ENCODE assay signal across 23 cellular contexts in genomic region chr7:110514973-110515372, GRCh38.
DNase-seq lines count a peak whose midpoint lies in the region; ATAC-seq, FAIRE-seq and TF ChIP-seq lines count a peak whose summit lies in the region.
"Had no signal": no experiment of that assay in that cellular context is flagged by ENCODE, and none has a peak within 500 bp of the region (broad histone marks: within the 10 kb centered on the region; RNA-seq: fewer than 3 reads in every experiment).

No MANE protein-coding gene starts in this region.

- H3K27ac ChIP-seq in right cardiac atrium (ENCODE audit: low read length) (no peak overlapping the region), heart right ventricle (no peak overlapping the region), neuronal stem cell (replicated peaks; ENCODE audit: low read length) (no peak overlapping the region)

- DNase-seq in right cardiac atrium (peak in 2 of 3 donors; percentile 41 to 65), heart right ventricle (no peak), NCI-H2171 (lab: John Stamatoyannopoulos, UW) (peak; percentile 44), bronchial epithelial cell (ENCODE audit: low read depth) (no peak), neuronal stem cell (ENCODE audit: low spot score) (no peak), DMS79 (lab: John Stamatoyannopoulos, UW) (no peak)
- DNase-seq: ACHN; BE2C; C1 segment of cervical spinal cord; CD4-positive, CD25-positive, alpha-beta regulatory T cell; CD8-positive, alpha-beta memory T cell; COR-L47; DMS153; DMS79 treated with DMSO at 0.1 percent for 48 hours; EL; HCEC 1CT; KBM-7 had no signal

- no peak overlapping the region for H3K14ac ChIP-seq in neuronal stem cell (ENCODE audit: low read length)

- no peak overlapping the region for H3K9ac ChIP-seq in neuronal stem cell (ENCODE audit: low read depth, low read length, poor library complexity)

- H2AFZ ChIP-seq in neuronal stem cell (ENCODE audit: low read length): peak overlapping the region; percentile 13
- H2AFZ ChIP-seq: GM23338 had no signal

- no peak overlapping the region for H3K18ac ChIP-seq in neuronal stem cell (ENCODE audit: low read length)

- no peak overlapping the region for H4K91ac ChIP-seq in neuronal stem cell (ENCODE audit: low read depth, low read length, poor library complexity)

- ATAC-seq in right cardiac atrium (peak in 1 of 2 donors; percentile 84), heart right ventricle (no peak), HG02588 (IDR thresholded peaks at IDR 0.05; ENCODE audit: unreplicated experiment) (no peak), GM18868 (IDR thresholded peaks at IDR 0.05; ENCODE audit: unreplicated experiment) (no peak)
- ATAC-seq: GM12878, GM23338, HepG2 had no signal

- no peak overlapping the region for H3K4ac ChIP-seq in neuronal stem cell (ENCODE audit: low read length)

- no peak overlapping the region for H2BK15ac ChIP-seq in neuronal stem cell (ENCODE audit: low read length)

- H3K23ac ChIP-seq in neuronal stem cell (ENCODE audit: low read depth, low read length, poor library complexity): no peak overlapping the region

- no peak overlapping the region for H2AK5ac ChIP-seq in neuronal stem cell (ENCODE audit: low read depth, low read length)

- intact Hi-C loops in right cardiac atrium (cut with DNase I): no loop called here
- intact Hi-C loops in heart right ventricle (cut with DNase I): no loop called here

- no peak overlapping the region for H3K4me2 ChIP-seq in neuronal stem cell (ENCODE audit: insufficient read depth, low read length, poor library complexity, severe bottlenecking)
- H3K4me2 ChIP-seq: GM23338 had no signal

- H2BK5ac ChIP-seq in neuronal stem cell (ENCODE audit: low read length): no peak overlapping the region

- H3K79me1 ChIP-seq in neuronal stem cell (ENCODE audit: low read depth, low read length): no peaks in the 10 kb centered on the region

- FAIRE-seq in bronchial epithelial cell (lab: Jason Lieb, UNC): peak; percentile 18
- FAIRE-seq: A204.1, GM12878, HepG2 had no signal

- H2BK12ac ChIP-seq in neuronal stem cell (ENCODE audit: low read length): no peak overlapping the region

- no peak overlapping the region for H3K4me3 ChIP-seq in right cardiac atrium (ENCODE audit: low read length)
- H3K4me3 ChIP-seq in heart right ventricle: no peak overlapping the region
- no peak overlapping the region for H3K4me3 ChIP-seq in bronchial epithelial cell (ENCODE audit: low read depth, low read length)
- no peak overlapping the region for H3K4me3 ChIP-seq in neuronal stem cell (ENCODE audit: low read length in 2 of 2)
- H3K4me3 ChIP-seq: GM12878, GM23338 had no signal

- H3K36me3 ChIP-seq in heart right ventricle: no peaks in the 10 kb centered on the region
- H3K36me3 ChIP-seq in bronchial epithelial cell (ENCODE audit: control insufficient read depth, insufficient read depth, low read length): no peaks in the 10 kb centered on the region
- H3K36me3 ChIP-seq in neuronal stem cell (replicated peaks in 1 of 2; ENCODE audit: control insufficient read depth in 2 of 2, insufficient read depth in 2 of 2, low read length in 2 of 2): no peaks in the 10 kb centered on the region
- H3K36me3 ChIP-seq: BE2C had no signal

- H2BK120ac ChIP-seq in neuronal stem cell (ENCODE audit: low read depth, low read length): no peak overlapping the region

- H3K4me1 ChIP-seq in right cardiac atrium (ENCODE audit: control insufficient read depth, insufficient read depth, low read length) (no peaks in the 10 kb centered on the region), heart right ventricle (no peaks in the 10 kb centered on the region), neuronal stem cell (ENCODE audit: control insufficient read depth in 2 of 2, insufficient read depth in 1 of 2, low read depth in 1 of 2, low read length in 2 of 2) (peaks cover 0 to 3% of the 10 kb centered on the region in 2 donors)

- WGBS in right cardiac atrium: 11% methylated on average over 3 of the region's 3 CpGs
- WGBS in heart right ventricle, 2 donors: 18 to 31% methylated on average over 3 of the region's 3 CpGs
- WGBS in neuronal stem cell (ENCODE audit: extremely low coverage in 2 of 2, insufficient read length in 2 of 2, insufficient replicate concordance in 1 of 2), 2 donors: no CpG with 5 or more reads among the region's 3 CpGs

- no peaks in the 10 kb centered on the region for H3K9me3 ChIP-seq in right cardiac atrium (ENCODE audit: control insufficient read depth, low read length)
- peaks cover 0 to 3% (median 0%) of the 10 kb centered on the region in 11 donors for H3K9me3 ChIP-seq in heart right ventricle
- peaks cover 5 to 15% of the 10 kb centered on the region in 2 donors for H3K9me3 ChIP-seq in neuronal stem cell (replicated peaks in 1 of 2; ENCODE audit: control insufficient read depth in 2 of 2, insufficient read depth in 1 of 2, low read depth in 1 of 2, low read length in 2 of 2)
- H3K9me3 ChIP-seq: BE2C had no signal

- no peak overlapping the region for H4K8ac ChIP-seq in neuronal stem cell (ENCODE audit: low read depth, low read length)

- TF ChIP-seq CTCF in heart right ventricle (IDR thresholded peaks at IDR 0.05) (no peak), bronchial epithelial cell (IDR thresholded peaks at IDR 0.05; ENCODE audit: insufficient read depth, low read length, severe bottlenecking) (no peak)

- H3K27me3 ChIP-seq in right cardiac atrium (ENCODE audit: control insufficient read depth, insufficient read depth): no peaks in the 10 kb centered on the region
- no peaks in the 10 kb centered on the region for H3K27me3 ChIP-seq in heart right ventricle
- no peaks in the 10 kb centered on the region for H3K27me3 ChIP-seq in bronchial epithelial cell (ENCODE audit: control insufficient read depth, insufficient read depth, low read length)
- H3K27me3 ChIP-seq in neuronal stem cell (ENCODE audit: control insufficient read depth in 3 of 3, insufficient read depth in 3 of 3, low read depth in 1 of 3, low read length in 3 of 3): no peaks in the 10 kb centered on the region
- H3K27me3 ChIP-seq: BE2C had no signal

Comparison
In these comparisons a context has a peak if more than half of its experiments do, and no peak if none do; other contexts are left out.
1. DNase-seq: peak in right cardiac atrium (2 of 3) and NCI-H2171 (single experiment); none in heart right ventricle (0 of 2), bronchial epithelial cell (single experiment), neuronal stem cell (single experiment) and DMS79 (single experiment).